ENCODE assay signal across 9 cellular contexts in the genomic region with DNA sequence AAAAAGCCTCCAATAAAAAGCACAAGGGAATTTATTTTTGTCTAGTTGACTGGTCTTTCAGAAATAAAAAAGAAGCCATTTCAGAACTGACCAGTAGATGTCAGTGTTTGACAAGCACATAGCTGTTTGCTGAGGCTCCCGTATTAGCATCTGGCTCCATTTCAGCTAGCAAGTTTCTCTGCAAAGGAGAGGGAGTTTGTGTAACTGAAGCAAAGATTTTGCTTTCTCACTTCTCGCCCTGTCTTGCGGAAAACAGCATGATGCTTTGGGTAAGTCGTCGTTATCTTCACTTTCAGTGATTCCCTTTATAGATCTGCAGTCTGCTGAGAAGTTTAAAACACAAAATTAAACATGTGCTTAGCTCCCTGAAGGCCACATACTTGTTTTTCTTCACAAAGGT.
DNase-seq lines count a peak whose midpoint lies in the region; ATAC-seq, FAIRE-seq and TF ChIP-seq lines count a peak whose summit lies in the region.
"Had no signal": no experiment of that assay in that cellular context is flagged by ENCODE, and none has a peak within 500 bp of the region (broad histone marks: within the 10 kb centered on the region; RNA-seq: fewer than 3 reads in every experiment).

No MANE protein-coding gene starts in this region.

- SMC1A ChIA-PET in GM12878 (lab: Charles Lee; ENCODE audit: uncharacterized antibody, unreplicated experiment): interaction anchor here (0.7 to 3.0 kb wide), 27 partner anchors 10 to 795 kb away, joined by 3 to 19 read pairs (median 4); no protein-coding TSS in a partner anchor

- 1% methylated on average over 5 of the region's 5 CpGs for WGBS in GM12878 (ENCODE audit: insufficient coverage, insufficient replicate concordance, low lambda C conversion rate, missing lambda C conversion rate)
- WGBS in testis, 2 donors: 2 to 6% methylated on average over 5 of the region's 5 CpGs

- peak; percentile 87 for TF ChIP-seq CTCF in PC-9 (conservative IDR thresholded peaks at IDR 0.05)
- TF ChIP-seq CTCF in GM12878 (IDR thresholded peaks at IDR 0.05 in 2 of 3, conservative IDR thresholded peaks at IDR 0.05 in 1 of 3; ENCODE audit: control insufficient read depth in 2 of 3, extremely low read depth in 1 of 3, insufficient read depth in 1 of 3, low read depth in 3 of 3, low read length in 3 of 3): peak; percentile 71 to 85 (median 79)
- peak; percentile 46 to 67 (median 53) for TF ChIP-seq CTCF in testis (IDR thresholded peaks at IDR 0.05)

- peak; percentile 59 for DNase-seq in activated CD8-positive, alpha-beta memory T cell treated with anti-CD3 and anti-CD28 coated beads for 24 hours
- DNase-seq in activated CD8-positive, alpha-beta memory T cell treated with anti-CD3 and anti-CD28 coated beads, Interleukin-2, amount 50 U/mL, for 4 hours: no peak
- DNase-seq in Karpas-422 (peak; percentile 91), PC-9 (peak; percentile 23 to 59), GM12878 (ENCODE audit: low read depth, low spot score) (peak; percentile 47), immature natural killer cell (peak; percentile 28 to 48 (median 47)), testis (peak; percentile 61)

- in situ Hi-C loops in GM12878 (cut with MboI): loop anchor here (5.0 kb wide), 1 partner anchor 787 kb away; no protein-coding TSS in a partner anchor

- H2AFZ ChIP-seq in Karpas-422 (ENCODE audit: low read length) (no peak overlapping the region), PC-9 (no peak overlapping the region), GM12878 (ENCODE audit: control insufficient read depth, low read depth, low read length) (no peak overlapping the region; the same call in 1 of the 2 replicates)

- peak; percentile 84 for ATAC-seq in GM21526 (IDR thresholded peaks at IDR 0.05; ENCODE audit: low FRiP score, unreplicated experiment)
- peak; percentile 86 for ATAC-seq in GM12878

- H3K4me3 Mint-ChIP-seq in immature natural killer cell: no peak overlapping the region

- no peaks in the 10 kb centered on the region for H3K27me3 ChIP-seq in Karpas-422 (ENCODE audit: low read length)
- H3K27me3 ChIP-seq in PC-9 (ENCODE audit: insufficient read depth, low read depth): no peaks in the 10 kb centered on the region
- H3K27me3 ChIP-seq in GM12878 (replicated peaks in 1 of 2; ENCODE audit: control insufficient read depth in 2 of 2, insufficient read depth in 2 of 2, low read length in 1 of 2): no peaks in the 10 kb centered on the region
- H3K27me3 ChIP-seq in testis: no peaks in the 10 kb centered on the region

- no peaks in the 10 kb centered on the region for H3K79me2 ChIP-seq in Karpas-422 (ENCODE audit: low read length)
- no peaks in the 10 kb centered on the region for H3K79me2 ChIP-seq in PC-9 (ENCODE audit: low read depth)
- no peaks in the 10 kb centered on the region for H3K79me2 ChIP-seq in GM12878 (ENCODE audit: control insufficient read depth, insufficient read depth, low read length)

- no peak for TF ChIP-seq EP300 in GM12878 (IDR thresholded peaks at IDR 0.05; ENCODE audit: borderline replicate concordance in 1 of 2, control insufficient read depth in 1 of 2, low read depth in 2 of 2, low read length in 2 of 2)

- peaks cover 1 to 6% (median 3%) of the 10 kb centered on the region in 3 donors for H3K27me3 Mint-ChIP-seq in immature natural killer cell (ENCODE audit: low read depth in 3 of 3)

- H3K9ac ChIP-seq in Karpas-422 (ENCODE audit: low read length): no peak overlapping the region
- H3K9ac ChIP-seq in GM12878 (ENCODE audit: control insufficient read depth, insufficient read depth, low read length): no peak overlapping the region

- H3K27ac ChIP-seq in Karpas-422 (ENCODE audit: low read length): no peak overlapping the region
- no peak overlapping the region for H3K27ac ChIP-seq in PC-9
- H3K27ac ChIP-seq in GM12878 (ENCODE audit: control insufficient read depth, insufficient read depth): no peak overlapping the region
- H3K27ac ChIP-seq in testis: peak overlapping the region; percentile 10 to 11
- H3K27ac ChIP-seq: epithelial cell of prostate had no signal

- peak; percentile 90 for FAIRE-seq in GM12878 (lab: Jason Lieb, UNC)

- POLR2A ChIA-PET in PC-9 (lab: Charles Lee; ENCODE audit: unreplicated experiment): interaction anchor here (0.6 kb wide), 1 partner anchor 239 kb away, joined by 3 read pairs; no protein-coding TSS in a partner anchor
- POLR2A ChIA-PET in GM12878 (lab: Charles Lee): no interaction called here

- no peaks in the 10 kb centered on the region for H3K36me3 Mint-ChIP-seq in immature natural killer cell

- H3K4me1 Mint-ChIP-seq in immature natural killer cell: peaks cover 4% of the 10 kb centered on the region in 2 donors

- H3K27ac Mint-ChIP-seq in immature natural killer cell: no peak overlapping the region

- no peaks in the 10 kb centered on the region for H3K9me3 ChIP-seq in Karpas-422 (ENCODE audit: low read length)
- no peaks in the 10 kb centered on the region for H3K9me3 ChIP-seq in PC-9 (ENCODE audit: insufficient read depth, low read depth)
- H3K9me3 ChIP-seq in GM12878 (replicated peaks; ENCODE audit: control insufficient read depth, insufficient read depth, low read length): no peaks in the 10 kb centered on the region
- no peaks in the 10 kb centered on the region for H3K9me3 ChIP-seq in testis

- peaks cover 0 to 2% (median 0%) of the 10 kb centered on the region in 6 donors for H3K9me3 Mint-ChIP-seq in immature natural killer cell

- H3K4me1 ChIP-seq in Karpas-422 (ENCODE audit: low read length) (no peaks in the 10 kb centered on the region), PC-9 (replicated peaks; ENCODE audit: insufficient read depth) (peaks cover 25% of the 10 kb centered on the region), GM12878 (ENCODE audit: control insufficient read depth, insufficient read depth, low read length) (no peaks in the 10 kb centered on the region), testis (no peaks in the 10 kb centered on the region)

- H3K4me2 ChIP-seq in Karpas-422 (ENCODE audit: low read depth, low read length, poor library complexity, severe bottlenecking) (no peak overlapping the region), PC-9 (0 out of 2 replicates have a peak overlapping the region, but pooled peaks have one; percentile 6), GM12878 (ENCODE audit: control insufficient read depth, insufficient read depth) (no peak overlapping the region)

- BruUV-seq in PC-9 (replicated peaks; lab: Mats Ljungman, UMichigan): no TSS peak
- BruUV-seq in GM12878 (replicated peaks; lab: Mats Ljungman, UMichigan): no TSS peak

- peaks cover 8% of the 10 kb centered on the region; the same call in 1 of the 2 replicates for H3F3A ChIP-seq in PC-9 (ENCODE audit: insufficient read depth, low read depth)

- H3K9me2 ChIP-seq in Karpas-422 (replicated peaks; ENCODE audit: insufficient read depth, low read length) (no peaks in the 10 kb centered on the region), PC-9 (ENCODE audit: insufficient read depth) (no peaks in the 10 kb centered on the region)

- RAD21 ChIA-PET in GM12878 (lab: Charles Lee; ENCODE audit: unreplicated experiment): interaction anchor here (0.6 to 1.9 kb wide), 16 partner anchors 9 to 796 kb away, joined by 3 to 12 read pairs (median 6); no protein-coding TSS in a partner anchor

- TF ChIP-seq RAD21 in GM12878 (IDR thresholded peaks at IDR 0.05; ENCODE audit: insufficient read depth, low read depth, low read length): peak; percentile 96

- H3K4me3 ChIP-seq in Karpas-422 (ENCODE audit: low read length): no peak overlapping the region
- H3K4me3 ChIP-seq in PC-9: no peak overlapping the region
- H3K4me3 ChIP-seq in GM12878: no peak overlapping the region
- H3K4me3 ChIP-seq in testis: no peak overlapping the region

- CTCF ChIA-PET in PC-9 (lab: Charles Lee): no interaction called here
- CTCF ChIA-PET in GM12878 (lab: Yijun Ruan, JAX): interaction anchor here (0.7 to 3.8 kb wide), 38 partner anchors 9 to 898 kb away, joined by 3 to 31 read pairs (median 4); no protein-coding TSS in a partner anchor

- intact Hi-C loops in PC-9 (cut with micrococcal nuclease; ENCODE audit: unreplicated experiment) (loop anchor here (2.0 to 10.0 kb wide), 2 partner anchors 405 to 789 kb away; no protein-coding TSS in a partner anchor), GM12878 (cut with micrococcal nuclease; ENCODE audit: unreplicated experiment) (loop anchor here (1.0 to 2.0 kb wide), 3 partner anchors 292 to 789 kb away; no protein-coding TSS in a partner anchor), testis (cut with DNase I; ENCODE audit: low total_unique reads) (no loop called here)

- no peak for TF ChIP-seq POLR2A in GM12878 (IDR thresholded peaks at IDR 0.05; ENCODE audit: low read depth, low read length)
- no peak for TF ChIP-seq POLR2A in testis (IDR thresholded peaks at IDR 0.05)

- H3K36me3 ChIP-seq in Karpas-422 (ENCODE audit: insufficient read depth, low read length) (no peaks in the 10 kb centered on the region), PC-9 (ENCODE audit: low read depth) (no peaks in the 10 kb centered on the region), GM12878 (ENCODE audit: control insufficient read depth in 2 of 2, insufficient read depth in 2 of 2, low read length in 1 of 2) (no peaks in the 10 kb centered on the region), testis (ENCODE audit: low read depth, missing control alignments) (no peaks in the 10 kb centered on the region)

- H4K20me1 ChIP-seq in Karpas-422 (ENCODE audit: insufficient read depth, low read depth, low read length): no peaks in the 10 kb centered on the region
- no peaks in the 10 kb centered on the region for H4K20me1 ChIP-seq in PC-9 (ENCODE audit: insufficient read depth)
- no peaks in the 10 kb centered on the region for H4K20me1 ChIP-seq in GM12878 (ENCODE audit: control insufficient read depth, insufficient read depth)

TF ChIP-seq in GM12878, 131 proteins besides CTCF, POLR2A, EP300 and RAD21:
- TF ChIP-seq NR2C1 (IDR thresholded peaks at IDR 0.05) (no peak), YY1 (IDR thresholded peaks at IDR 0.05; ENCODE audit: low read depth, low read length) (0 out of 2 replicates have a peak, but pooled peaks have one; percentile 32), SMC3 (IDR thresholded peaks at IDR 0.05; ENCODE audit: borderline replicate concordance, low read length) (peak; percentile 82), POU2F2 (IDR thresholded peaks at IDR 0.05; ENCODE audit: borderline replicate concordance, low read depth, low read length) (0 out of 3 replicates have a peak, but pooled peaks have one; percentile 38), EGR1 (IDR thresholded peaks at IDR 0.05; ENCODE audit: borderline replicate concordance in 1 of 2, low read depth in 2 of 2, low read length in 2 of 2) (no peak)
- TF ChIP-seq, protein P1, sequence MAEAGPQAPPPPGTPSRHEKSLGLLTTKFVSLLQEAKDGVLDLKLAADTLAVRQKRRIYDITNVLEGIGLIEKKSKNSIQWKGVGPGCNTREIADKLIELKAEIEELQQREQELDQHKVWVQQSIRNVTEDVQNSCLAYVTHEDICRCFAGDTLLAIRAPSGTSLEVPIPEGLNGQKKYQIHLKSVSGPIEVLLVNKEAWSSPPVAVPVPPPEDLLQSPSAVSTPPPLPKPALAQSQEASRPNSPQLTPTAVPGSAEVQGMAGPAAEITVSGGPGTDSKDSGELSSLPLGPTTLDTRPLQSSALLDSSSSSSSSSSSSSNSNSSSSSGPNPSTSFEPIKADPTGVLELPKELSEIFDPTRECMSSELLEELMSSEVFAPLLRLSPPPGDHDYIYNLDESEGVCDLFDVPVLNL (IDR thresholded peaks at IDR 0.05; ENCODE audit: low read depth, low read length): no peak

Comparison
In these comparisons a context has a peak if more than half of its experiments do, and no peak if none do; other contexts are left out.
1. H3K27ac ChIP-seq: peak in testis (2 of 2); none in Karpas-422 (single experiment), PC-9 (single experiment) and GM12878 (single experiment).
2. Peak in every context shown above with its lines, with median percentiles within 50 percentile points of each other: CTCF ChIP-seq.